ENCODE assay signal across 14 cellular contexts in the genomic region with DNA sequence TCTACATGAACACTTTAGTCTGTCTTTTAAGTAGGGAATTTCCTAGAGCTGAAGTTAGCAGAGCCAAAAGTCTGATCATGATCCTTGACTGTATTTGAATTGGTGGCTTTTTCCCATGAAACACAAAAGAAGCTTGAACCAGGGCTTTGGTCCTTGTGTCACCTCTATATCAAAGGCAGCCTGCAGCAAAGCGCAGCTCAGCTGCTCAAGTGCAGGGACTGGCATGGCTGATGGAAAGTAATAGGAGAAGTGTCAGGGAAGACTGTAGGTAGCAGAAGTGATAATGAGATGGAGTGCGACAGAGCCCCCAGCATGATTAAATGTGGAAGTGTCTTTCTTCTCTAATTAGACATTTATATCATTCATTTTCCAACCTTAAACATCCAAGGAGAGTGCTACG.
"Had no signal": no experiment of that assay in that cellular context is flagged by ENCODE, and none has a peak within 500 bp of the region (broad histone marks: within the 10 kb centered on the region; RNA-seq: fewer than 3 reads in every experiment).

No MANE protein-coding gene starts in this region.

- H3K9me3 ChIP-seq: pancreas, right atrium auricular region, stomach had no signal

- DNase-seq: activated CD4-positive, alpha-beta T cell treated with anti-CD3 and anti-CD28 coated beads, Interleukin-2, amount 50 U/mL, for 4 hours; activated effector memory CD4-positive, alpha-beta T cell treated with anti-CD3 and anti-CD28 coated beads, Interleukin-2, amount 50 U/mL, for 16 hours; activated naive CD8-positive, alpha-beta T cell treated with anti-CD3 and anti-CD28 coated beads for 36 hours; activated T-cell treated with anti-CD3 and anti-CD28 coated beads, Interleukin-2, amount 50 U/mL, for 1 hour; foreskin keratinocyte; head of caudate nucleus; left lung; pancreas; stomach had no signal

- ATAC-seq: activated CD4-positive, CD25-positive, alpha-beta regulatory T cell treated with anti-CD3 and anti-CD28 coated beads, Interleukin-2, amount 50 U/mL, for 24 hours; foreskin keratinocyte; left lung; pancreas had no signal

- H3K9me3 Mint-ChIP-seq: memory B cell; T-helper 2 cell treated with Interferon-gamma antibody and Interleukin-4, amounts not matched to agents 5 μg/mL and 100 μg/mL, for 36 hours had no signal

- H3K27me3 ChIP-seq: foreskin keratinocyte, left lung, pancreas, right atrium auricular region, stomach had no signal

- H3K4me3 Mint-ChIP-seq: activated naive CD8-positive, alpha-beta T cell treated with anti-CD3 and anti-CD28 coated beads for 36 hours; T-helper 2 cell treated with Interferon-gamma antibody and Interleukin-4, amounts not matched to agents 5 μg/mL and 100 μg/mL, for 36 hours had no signal

- H3K36me3 Mint-ChIP-seq: activated naive CD8-positive, alpha-beta T cell treated with anti-CD3 and anti-CD28 coated beads for 36 hours; memory B cell had no signal

- H3K4me3 ChIP-seq: left lung, pancreas, right atrium auricular region, skin epidermis, stomach had no signal

- H3K4me1 ChIP-seq: foreskin keratinocyte, left lung, pancreas, right atrium auricular region, stomach had no signal

- H3K27ac ChIP-seq: foreskin keratinocyte, left lung, pancreas, right atrium auricular region, skin epidermis, stomach had no signal

- H3K36me3 ChIP-seq: left lung, pancreas, right atrium auricular region, stomach had no signal

- H3K27ac Mint-ChIP-seq: activated naive CD8-positive, alpha-beta T cell treated with anti-CD3 and anti-CD28 coated beads for 36 hours; memory B cell; T-helper 2 cell treated with Interferon-gamma antibody and Interleukin-4, amounts not matched to agents 5 μg/mL and 100 μg/mL, for 36 hours had no signal
